In genomic region chr3:23213813-23214212, GRCh38 we compare ENCODE assay signal across 37 cellular contexts.
"Had no signal": no experiment of that assay in that cellular context is flagged by ENCODE, and none has a peak within 500 bp of the region (broad histone marks: within the 10 kb centered on the region; RNA-seq: fewer than 3 reads in every experiment).

No MANE protein-coding gene starts in this region.

- DNase-seq: activated effector memory CD4-positive, alpha-beta T cell treated with anti-CD3 and anti-CD28 coated beads, Interleukin-2, amount 50 U/mL, for 16 hours; activated effector memory CD4-positive, alpha-beta T cell treated with Interleukin-2 at 50 U/mL for 16 hours; activated gamma-delta T cell; activated gamma-delta T cell treated with Interleukin-2 at 50 U/mL for 16 hours; activated naive CD4-positive, alpha-beta T cell; activated naive CD4-positive, alpha-beta T cell treated with anti-CD3 and anti-CD28 coated beads for 36 hours; activated naive CD4-positive, alpha-beta T cell treated with anti-CD3 and anti-CD28 coated beads, Interleukin-2, amount 10 ng/mL, durations not matched to agents 7 days and 5 days; activated naive CD4-positive, alpha-beta T cell treated with anti-CD3 and anti-CD28 coated beads, Interleukin-2, amount 50 U/mL, for 16 hours; activated naive CD4-positive, alpha-beta T cell treated with Interleukin-2 at 50 U/mL for 16 hours; activated naive CD8-positive, alpha-beta T cell treated with anti-CD3 and anti-CD28 coated beads for 36 hours; activated naive CD8-positive, alpha-beta T cell treated with anti-CD3 and anti-CD28 coated beads, Interleukin-2, amount 10 ng/mL, durations not matched to agents 7 days and 5 days; activated naive CD8-positive, alpha-beta T cell treated with anti-CD3 and anti-CD28 coated beads, Interleukin-2, amount 50 U/mL, for 24 hours; activated T-cell treated with anti-CD3 and anti-CD28 coated beads, Interleukin-2, amount 50 U/mL, for 24 hours; activated T-cell treated with anti-CD3 and anti-CD28 coated beads, Interleukin-2, amount 50 U/mL, for 4 hours; activated T-cell treated with anti-CD3 and anti-CD28 coated beads, Interleukin-2, amount 50 U/mL, for 48 hours; activated T-cell treated with anti-CD3 and anti-CD28 coated beads, Interleukin-2, amount 50 U/mL, for 72 hours; adrenal gland; amniotic stem cell; amygdala; anterior cingulate cortex; aorta; body of pancreas; brain microvascular endothelial cell; caudate nucleus; central memory CD4-positive, alpha-beta T cell; cerebellar nuclear complex had no signal

- H3K4me3 ChIP-seq: adrenal gland, ascending aorta, body of pancreas, breast epithelium, cardiac muscle cell had no signal

- ATAC-seq: activated naive CD4-positive, alpha-beta T cell treated with anti-CD3 and anti-CD28 coated beads, Interleukin-2, amount 50 U/mL, for 72 hours; activated naive CD8-positive, alpha-beta T cell treated with anti-CD3 and anti-CD28 coated beads, Interleukin-2, amount 50 U/mL, for 24 hours; activated T-cell treated with anti-CD3 and anti-CD28 coated beads, Interleukin-2, amount 50 U/mL, for 4 hours; activated T-cell treated with anti-CD3 and anti-CD28 coated beads, Interleukin-2, amount 50 U/mL, for 72 hours; activated T-helper 17 cell treated with anti-CD3 and anti-CD28 coated beads, Interleukin-2, amount 50 U/mL, for 72 hours; body of pancreas had no signal

- H3K4me1 ChIP-seq: ascending aorta, breast epithelium had no signal

- H3K27me3 Mint-ChIP-seq: activated naive CD4-positive, alpha-beta T cell treated with anti-CD3 and anti-CD28 coated beads, Interleukin-2, amount 10 ng/mL, durations not matched to agents 7 days and 5 days; activated naive CD4-positive, alpha-beta T cell treated with anti-CD3 and anti-CD28 coated beads, Interleukin-2, amount 50 U/mL, for 24 hours; activated naive CD8-positive, alpha-beta T cell; activated naive CD8-positive, alpha-beta T cell treated with anti-CD3 and anti-CD28 coated beads for 36 hours; activated naive CD8-positive, alpha-beta T cell treated with anti-CD3 and anti-CD28 coated beads, Interleukin-2, amount 10 ng/mL, durations not matched to agents 7 days and 5 days; activated naive CD8-positive, alpha-beta T cell treated with anti-CD3 and anti-CD28 coated beads, Interleukin-2, amount 50 U/mL, for 24 hours; activated T-cell treated with anti-CD3 and anti-CD28 coated beads, Interleukin-2, amount 50 U/mL, for 24 hours; brain; central memory CD8-positive, alpha-beta T cell had no signal

- H3K9me3 Mint-ChIP-seq: activated naive CD4-positive, alpha-beta T cell treated with anti-CD3 and anti-CD28 coated beads for 36 hours; activated naive CD4-positive, alpha-beta T cell treated with anti-CD3 and anti-CD28 coated beads, Interleukin-2, amount 10 ng/mL, durations not matched to agents 7 days and 5 days; activated naive CD4-positive, alpha-beta T cell treated with anti-CD3 and anti-CD28 coated beads, Interleukin-2, amount 50 U/mL, for 24 hours; activated naive CD4-positive, alpha-beta T cell treated with anti-CD3 and anti-CD28 coated beads, Interleukin-2, amount 50 U/mL, for 72 hours; activated naive CD8-positive, alpha-beta T cell treated with anti-CD3 and anti-CD28 coated beads for 36 hours; activated naive CD8-positive, alpha-beta T cell treated with anti-CD3 and anti-CD28 coated beads, Interleukin-2, amount 10 ng/mL, durations not matched to agents 7 days and 5 days; activated naive CD8-positive, alpha-beta T cell treated with anti-CD3 and anti-CD28 coated beads, Interleukin-2, amount 50 U/mL, for 24 hours; activated T-cell treated with anti-CD3 and anti-CD28 coated beads, Interleukin-2, amount 50 U/mL, for 24 hours; activated T-cell treated with anti-CD3 and anti-CD28 coated beads, Interleukin-2, amount 50 U/mL, for 4 hours; activated T-cell treated with anti-CD3 and anti-CD28 coated beads, Interleukin-2, amount 50 U/mL, for 72 hours; activated T-helper 1 cell treated with anti-CD3 and anti-CD28 coated beads, Interleukin-12 subunit alpha, Interleukin-12 subunit beta, Interleukin-2, Interleukin-4 antibody, amounts not matched to agents 30 ng/mL and 10 ng/mL and 1 ng/mL, durations not matched to agents 14 hours and 24 hours and 36 hours; activated T-helper 2 cell treated with anti-CD3 and anti-CD28 coated beads, Interferon-gamma antibody, Interleukin-2, Interleukin-4, amounts not matched to agents 10 μg/mL and 5 μg/mL and 100 μg/mL, durations not matched to agents 14 hours and 24 hours and 36 hours; brain; central memory CD8-positive, alpha-beta T cell had no signal

- H3K4me3 Mint-ChIP-seq: activated naive CD4-positive, alpha-beta T cell treated with anti-CD3 and anti-CD28 coated beads for 36 hours; activated naive CD4-positive, alpha-beta T cell treated with anti-CD3 and anti-CD28 coated beads, Interleukin-2, amount 10 ng/mL, durations not matched to agents 7 days and 5 days; activated naive CD4-positive, alpha-beta T cell treated with anti-CD3 and anti-CD28 coated beads, Interleukin-2, amount 50 U/mL, for 24 hours; activated naive CD8-positive, alpha-beta T cell; activated naive CD8-positive, alpha-beta T cell treated with anti-CD3 and anti-CD28 coated beads for 36 hours; activated naive CD8-positive, alpha-beta T cell treated with anti-CD3 and anti-CD28 coated beads, Interleukin-2, amount 10 ng/mL, durations not matched to agents 7 days and 5 days; activated naive CD8-positive, alpha-beta T cell treated with anti-CD3 and anti-CD28 coated beads, Interleukin-2, amount 50 U/mL, for 24 hours; activated T-cell treated with anti-CD3 and anti-CD28 coated beads, Interleukin-2, amount 50 U/mL, for 24 hours; activated T-cell treated with anti-CD3 and anti-CD28 coated beads, Interleukin-2, amount 50 U/mL, for 4 hours; activated T-cell treated with anti-CD3 and anti-CD28 coated beads, Interleukin-2, amount 50 U/mL, for 72 hours; activated T-helper 1 cell treated with anti-CD3 and anti-CD28 coated beads, Interleukin-12 subunit alpha, Interleukin-12 subunit beta, Interleukin-2, Interleukin-4 antibody, amounts not matched to agents 30 ng/mL and 10 ng/mL and 1 ng/mL, durations not matched to agents 14 hours and 24 hours and 36 hours; activated T-helper 17 cell treated with anti-CD3 and anti-CD28 coated beads, Interleukin-2, amount 50 U/mL, for 72 hours; brain; central memory CD8-positive, alpha-beta T cell had no signal

- H3K9me3 ChIP-seq: adrenal gland, ascending aorta, body of pancreas, breast epithelium had no signal

- H3K4me1 Mint-ChIP-seq: activated naive CD4-positive, alpha-beta T cell treated with anti-CD3 and anti-CD28 coated beads, Interleukin-2, amount 10 ng/mL, durations not matched to agents 7 days and 5 days; activated naive CD8-positive, alpha-beta T cell treated with anti-CD3 and anti-CD28 coated beads, Interleukin-2, amount 10 ng/mL, durations not matched to agents 7 days and 5 days; activated T-helper 17 cell treated with anti-CD3 and anti-CD28 coated beads, Interleukin-2, amount 50 U/mL, for 72 hours; central memory CD8-positive, alpha-beta T cell had no signal

- H3K27ac ChIP-seq: adrenal gland, ascending aorta, body of pancreas, brain microvascular endothelial cell, breast epithelium, cardiac muscle cell had no signal

- H3K27me3 ChIP-seq: adrenal gland, ascending aorta, body of pancreas, brain microvascular endothelial cell, breast epithelium, cardiac muscle cell had no signal

- H3K36me3 Mint-ChIP-seq: activated naive CD4-positive, alpha-beta T cell treated with anti-CD3 and anti-CD28 coated beads, Interleukin-2, amount 10 ng/mL, durations not matched to agents 7 days and 5 days had no signal

- H3K36me3 ChIP-seq: adrenal gland, ascending aorta, brain microvascular endothelial cell, breast epithelium, cardiac muscle cell had no signal

- H3K27ac Mint-ChIP-seq: activated naive CD4-positive, alpha-beta T cell treated with anti-CD3 and anti-CD28 coated beads for 36 hours; activated naive CD4-positive, alpha-beta T cell treated with anti-CD3 and anti-CD28 coated beads, Interleukin-2, amount 10 ng/mL, durations not matched to agents 7 days and 5 days; activated naive CD4-positive, alpha-beta T cell treated with anti-CD3 and anti-CD28 coated beads, Interleukin-2, amount 50 U/mL, for 24 hours; activated naive CD4-positive, alpha-beta T cell treated with anti-CD3 and anti-CD28 coated beads, Interleukin-2, amount 50 U/mL, for 72 hours; activated naive CD8-positive, alpha-beta T cell; activated naive CD8-positive, alpha-beta T cell treated with anti-CD3 and anti-CD28 coated beads for 36 hours; activated naive CD8-positive, alpha-beta T cell treated with anti-CD3 and anti-CD28 coated beads, Interleukin-2, amount 10 ng/mL, durations not matched to agents 7 days and 5 days; activated naive CD8-positive, alpha-beta T cell treated with anti-CD3 and anti-CD28 coated beads, Interleukin-2, amount 50 U/mL, for 24 hours; activated T-cell treated with anti-CD3 and anti-CD28 coated beads, Interleukin-2, amount 50 U/mL, for 24 hours; activated T-cell treated with anti-CD3 and anti-CD28 coated beads, Interleukin-2, amount 50 U/mL, for 72 hours; activated T-helper 1 cell treated with anti-CD3 and anti-CD28 coated beads, Interleukin-12 subunit alpha, Interleukin-12 subunit beta, Interleukin-2, Interleukin-4 antibody, amounts not matched to agents 30 ng/mL and 10 ng/mL and 1 ng/mL, durations not matched to agents 14 hours and 24 hours and 36 hours; activated T-helper 17 cell treated with anti-CD3 and anti-CD28 coated beads, Interleukin-2, amount 50 U/mL, for 72 hours; activated T-helper 2 cell treated with anti-CD3 and anti-CD28 coated beads, Interferon-gamma antibody, Interleukin-2, Interleukin-4, amounts not matched to agents 10 μg/mL and 5 μg/mL and 100 μg/mL, durations not matched to agents 14 hours and 24 hours and 36 hours; brain had no signal
